19 cellular contexts compared by ENCODE assay signal in the genomic region with DNA sequence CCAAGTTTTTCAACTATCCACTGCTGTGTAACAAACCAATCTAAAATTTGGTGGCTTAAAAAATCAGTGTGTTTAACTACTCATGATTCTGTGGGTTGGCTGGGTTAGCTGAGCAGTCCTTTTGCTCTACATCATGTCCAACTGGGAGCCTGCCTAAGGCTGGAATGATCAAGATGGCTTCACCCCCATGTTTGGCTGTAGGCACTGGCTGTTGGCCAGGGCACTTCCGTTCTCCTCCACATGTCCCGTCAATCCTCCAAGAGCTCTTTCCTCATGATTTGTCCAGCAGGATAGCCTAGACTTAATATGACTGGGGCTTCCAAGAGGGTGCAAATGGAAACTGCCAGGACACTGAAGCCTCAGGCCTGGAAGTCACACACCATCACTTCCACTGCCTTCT. TPM values are rescaled to one million over a fixed set of nuclear protein-coding genes. Genes with fewer than 3 reads are reported as not detected.
"Had no signal": no experiment of that assay in that cellular context is flagged by ENCODE, and none has a peak within 500 bp of the region (broad histone marks: within the 10 kb centered on the region; RNA-seq: fewer than 3 reads in every experiment).

No MANE protein-coding gene starts in this region.

- H3K9me3 ChIP-seq: body of pancreas, prostate gland, right lobe of liver had no signal

- DNase-seq: activated CD4-positive, alpha-beta T cell treated with anti-CD3 and anti-CD28 coated beads, Interleukin-2, amount 10 ng/mL, durations not matched to agents 24 days and 14 days; activated CD4-positive, CD25-positive, alpha-beta regulatory T cell; activated CD8-positive, alpha-beta memory T cell treated with anti-CD3 and anti-CD28 coated beads, Interleukin-2, amount 50 U/mL, for 4 hours; activated CD8-positive, alpha-beta T cell treated with anti-CD3 and anti-CD28 coated beads, Interleukin-2, amount 10 ng/mL, durations not matched to agents 7 days and 5 days; activated gamma-delta T cell; activated T-cell treated with anti-CD3 and anti-CD28 coated beads, Interleukin-2, amount 50 U/mL, for 48 hours; amygdala; body of pancreas; cerebellar nuclear complex; effector memory CD4-positive, alpha-beta T cell; hypothalamus; kidney glomerular epithelial cell; right lobe of liver had no signal

- H3K4me3 ChIP-seq: body of pancreas, prostate gland, right lobe of liver had no signal

- H3K36me3 ChIP-seq: prostate gland, right lobe of liver had no signal

- H3K27ac ChIP-seq: body of pancreas, prostate gland, right lobe of liver had no signal

- H3K4me1 ChIP-seq: body of pancreas, prostate gland had no signal

- H3K27me3 ChIP-seq: body of pancreas, right lobe of liver had no signal

- ATAC-seq: activated CD8-positive, alpha-beta T cell treated with anti-CD3 and anti-CD28 coated beads, Interleukin-2, amount 10 ng/mL, durations not matched to agents 7 days and 5 days; body of pancreas; right lobe of liver had no signal

RNA-seq across cellular contexts. Expression of gene TSSK1B, which starts 17.0 kb away (rescaled TPM):
- total RNA-seq: activated CD4-positive, alpha-beta T cell treated with anti-CD3 and anti-CD28 coated beads, Interleukin-2, amount 10 ng/mL, durations not matched to agents 24 days and 14 days; activated CD8-positive, alpha-beta T cell treated with anti-CD3 and anti-CD28 coated beads, Interleukin-2, amount 10 ng/mL, durations not matched to agents 7 days and 5 days; body of pancreas; glomerular endothelial cell; liver; omental fat pad; right lobe of liver; temporal lobe had no signal
- polyA plus RNA-seq: liver, neural cell had no signal
